In the genomic region with DNA sequence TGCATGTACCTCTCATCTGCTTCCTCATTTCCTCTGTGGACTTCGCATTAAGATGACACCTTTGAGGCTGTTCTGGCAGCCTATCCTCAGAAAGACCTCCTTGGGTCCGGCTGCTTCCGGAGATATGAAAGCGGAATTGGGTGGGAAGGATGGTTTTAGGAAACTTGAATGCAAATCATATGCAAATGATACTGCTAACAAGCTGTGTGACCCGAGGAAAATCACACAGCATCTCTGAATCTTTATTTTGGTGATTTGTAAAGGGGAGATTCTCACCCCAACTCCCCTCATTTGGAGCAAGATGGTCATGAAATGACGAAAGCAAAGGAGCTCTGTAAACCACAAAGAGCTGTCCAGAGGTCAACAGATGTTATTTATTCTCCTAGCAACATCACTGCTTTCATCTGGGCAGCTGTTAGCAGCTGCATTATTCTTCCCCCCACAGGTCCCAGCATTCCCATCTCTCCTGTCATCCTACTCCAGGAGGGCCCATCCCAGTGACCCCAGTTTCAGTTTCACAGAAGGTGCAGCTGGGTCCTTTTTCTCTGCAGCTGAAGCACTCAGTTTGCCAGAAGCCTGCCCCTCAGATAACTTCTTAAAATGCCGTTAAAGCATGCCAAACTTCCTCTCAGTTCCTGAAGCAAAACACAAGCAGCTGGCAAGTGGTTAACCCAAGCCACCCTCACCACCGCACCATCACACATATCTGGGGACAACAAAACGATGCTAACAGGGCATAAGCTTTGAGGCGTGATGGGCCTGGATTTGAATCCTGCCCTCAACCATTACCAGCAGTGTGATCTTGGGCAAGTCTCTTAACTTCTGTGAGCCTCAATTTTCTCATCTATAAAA, we compare ENCODE assay signal across 12 cellular contexts.
A peak's percentile ranks its signal among the peaks of the same experiment; 100 is the strongest.
DNase-seq lines count a peak whose midpoint lies in the region; ATAC-seq and TF ChIP-seq lines count a peak whose summit lies in the region.
"Had no signal": no experiment of that assay in that cellular context is flagged by ENCODE, and none has a peak within 500 bp of the region (broad histone marks: within the 10 kb centered on the region; RNA-seq: fewer than 3 reads in every experiment).

No MANE protein-coding gene starts in this region.

- H3K4me3 ChIP-seq in MG63 (no peak overlapping the region), smooth muscle cell (no peak overlapping the region), right lobe of liver (no peak overlapping the region)
- H3K4me3 ChIP-seq: stomach had no signal

- H3K27ac ChIP-seq in smooth muscle cell (ENCODE audit: low read depth) (no peak overlapping the region), right lobe of liver (no peak overlapping the region)
- H3K27ac ChIP-seq: RWPE1, stomach had no signal

- H3K79me2 ChIP-seq in smooth muscle cell (ENCODE audit: low read depth): no peaks in the 10 kb centered on the region

- H4K20me1 ChIP-seq in smooth muscle cell (ENCODE audit: low read depth): no peaks in the 10 kb centered on the region

- intact Hi-C loops in right lobe of liver (cut with DNase I): no loop called here

- no peaks in the 10 kb centered on the region for H3K27me3 ChIP-seq in MG63
- H3K27me3 ChIP-seq in smooth muscle cell (ENCODE audit: low read depth): no peaks in the 10 kb centered on the region
- no peaks in the 10 kb centered on the region for H3K27me3 ChIP-seq in right lobe of liver
- H3K27me3 ChIP-seq: stomach had no signal

- DNase-seq in AG20443 (ENCODE audit: low spot score) (peak; percentile 71), MG63 (peak; percentile 30), fibroblast of the conjunctiva (ENCODE audit: low read depth) (peak; percentile 55), NCI-H345 treated with DMSO at 0.1 percent for 48 hours (lab: John Stamatoyannopoulos, UW; ENCODE audit: unreplicated experiment) (no peak), NCI-H2081 treated with DMSO at 0.1 percent for 48 hours (lab: John Stamatoyannopoulos, UW) (no peak), smooth muscle cell (lab: John Stamatoyannopoulos, UW; ENCODE audit: unreplicated experiment) (no peak), right lobe of liver (no peak)
- DNase-seq: activated gamma-delta T cell treated with Interleukin-2 at 50 U/mL for 16 hours, NCI-H187, stomach had no signal

- H3K36me3 ChIP-seq in MG63 (no peaks in the 10 kb centered on the region), smooth muscle cell (ENCODE audit: low read depth) (no peaks in the 10 kb centered on the region), right lobe of liver (no peaks in the 10 kb centered on the region)
- H3K36me3 ChIP-seq: stomach had no signal

- no peaks in the 10 kb centered on the region for H3K9me3 ChIP-seq in MG63
- no peaks in the 10 kb centered on the region for H3K9me3 ChIP-seq in smooth muscle cell (replicated peaks; ENCODE audit: low read depth)
- H3K9me3 ChIP-seq in right lobe of liver: no peaks in the 10 kb centered on the region
- H3K9me3 ChIP-seq: stomach had no signal

- no peak overlapping the region for H3K9ac ChIP-seq in smooth muscle cell (ENCODE audit: low read depth)

- 80% methylated on average over 10 of the region's 10 CpGs for WGBS in smooth muscle cell (ENCODE audit: low lambda C conversion rate)
- 54% methylated on average over 10 of the region's 10 CpGs for WGBS in right lobe of liver (ENCODE audit: insufficient coverage, low coverage, low lambda C conversion rate, missing lambda C conversion rate)

- no peaks in the 10 kb centered on the region for H3K4me1 ChIP-seq in smooth muscle cell (ENCODE audit: low read depth)
- no peaks in the 10 kb centered on the region for H3K4me1 ChIP-seq in right lobe of liver
- H3K4me1 ChIP-seq: stomach had no signal

- no peak overlapping the region for H2AFZ ChIP-seq in smooth muscle cell (ENCODE audit: low read depth)

- H3K4me2 ChIP-seq in smooth muscle cell: no peak overlapping the region

- TF ChIP-seq CTCF in smooth muscle cell (IDR thresholded peaks at IDR 0.05; ENCODE audit: borderline replicate concordance, insufficient read depth, poor library complexity, severe bottlenecking) (no peak), right lobe of liver (IDR thresholded peaks at IDR 0.05) (no peak)

- no peaks in the 10 kb centered on the region for H3F3A ChIP-seq in smooth muscle cell (ENCODE audit: low read depth)

- ATAC-seq in GM21529 (IDR thresholded peaks at IDR 0.05; ENCODE audit: unreplicated experiment): peak; percentile 52
- no peak for ATAC-seq in right lobe of liver

- TF ChIP-seq POLR2A in right lobe of liver (IDR thresholded peaks at IDR 0.05): no peak

Comparison
In these comparisons a context has a peak if more than half of its experiments do, and no peak if none do; other contexts are left out.
1. DNase-seq: peak in AG20443 (single experiment), MG63 (single experiment) and fibroblast of the conjunctiva (single experiment); none in NCI-H345 treated with DMSO at 0.1 percent for 48 hours (single experiment), NCI-H2081 treated with DMSO at 0.1 percent for 48 hours (single experiment), smooth muscle cell (single experiment) and right lobe of liver (0 of 3).